ENCODE assay signal across 1 cellular context in genomic region chr22:46055176-46055850, GRCh38.
TF ChIP-seq lines count a peak whose summit lies in the region.

No MANE protein-coding gene starts in this region.

TF ChIP-seq in GM12878, 131 proteins besides CTCF, POLR2A, EP300 and RAD21 (continued from another document):
- no peak for TF ChIP-seq ZBTB40 (IDR thresholded peaks at IDR 0.05; ENCODE audit: borderline replicate concordance)
- TF ChIP-seq HDAC2 (IDR thresholded peaks at IDR 0.05), result no peak
- no peak for TF ChIP-seq BRCA1 (IDR thresholded peaks at IDR 0.05; ENCODE audit: low read depth, low read length)
- TF ChIP-seq RELA (IDR thresholded peaks at IDR 0.05; ENCODE audit: borderline replicate concordance, partially characterized antibody), result no peak
- TF ChIP-seq ATF2 (IDR thresholded peaks at IDR 0.05; ENCODE audit: low read length), result no peak
- no peak for TF ChIP-seq BCLAF1 (IDR thresholded peaks at IDR 0.05)
- TF ChIP-seq ZNF592 (IDR thresholded peaks at IDR 0.05), result no peak
- TF ChIP-seq NBN (IDR thresholded peaks at IDR 0.05), result no peak
- no peak for TF ChIP-seq JUND (IDR thresholded peaks at IDR 0.05; ENCODE audit: low read depth, low read length)
- TF ChIP-seq NR2F1 (conservative IDR thresholded peaks at IDR 0.05), result no peak
- no peak for TF ChIP-seq SUPT20H (IDR thresholded peaks at IDR 0.05; ENCODE audit: borderline replicate concordance, control insufficient read depth, low read depth, low read length)
- no peak for TF ChIP-seq ZSCAN29 (IDR thresholded peaks at IDR 0.05)
- no peak for TF ChIP-seq CHD1 (IDR thresholded peaks at IDR 0.05; ENCODE audit: low read depth, low read length)
